ENCODE assay signal across 25 cellular contexts in the genomic region with DNA sequence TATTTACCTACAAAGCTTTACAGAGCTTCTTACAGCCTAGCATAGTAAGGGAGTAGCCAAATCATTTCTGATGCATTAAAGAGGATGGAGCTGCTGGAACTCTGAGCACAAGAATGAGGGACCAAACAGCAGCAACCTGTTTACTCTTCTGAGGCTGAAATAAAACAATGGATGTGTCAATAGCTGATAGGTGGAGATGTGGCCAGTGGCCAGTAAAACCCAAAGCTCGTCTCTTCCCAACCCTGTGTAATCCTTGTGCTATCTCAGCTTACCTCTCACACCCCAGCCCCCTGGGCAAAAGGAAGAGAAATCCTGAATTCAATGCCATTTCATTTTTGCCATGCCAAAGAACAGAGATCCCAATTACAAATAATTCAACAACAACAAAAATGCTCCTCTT.
DNase-seq lines count a peak whose midpoint lies in the region; ATAC-seq and TF ChIP-seq lines count a peak whose summit lies in the region.
"Had no signal": no experiment of that assay in that cellular context is flagged by ENCODE, and none has a peak within 500 bp of the region (broad histone marks: within the 10 kb centered on the region; RNA-seq: fewer than 3 reads in every experiment).

No MANE protein-coding gene starts in this region.

- H3K27ac ChIP-seq in endodermal cell (ENCODE audit: low read depth, low read length): no peak overlapping the region
- no peak overlapping the region for H3K27ac ChIP-seq in mesendoderm (ENCODE audit: low read depth, low read length)
- H3K27ac ChIP-seq: BLaER1 had no signal

- DNase-seq in WTC11 (ENCODE audit: low spot score) (no peak), endodermal cell (peak; percentile 54), mesendoderm (peak; percentile 53), GM13976 (ENCODE audit: low spot score) (no peak), NCI-H69 (lab: John Stamatoyannopoulos, UW) (no peak), mucosa of gallbladder (ENCODE audit: low spot score) (no peak)
- DNase-seq: 8988T; ACHN; BE2C; C1 segment of cervical spinal cord; CD4-positive, alpha-beta memory T cell; CD4-positive, CD25-positive, alpha-beta regulatory T cell; CD8-positive, alpha-beta memory T cell; COR-L47; DMS 273 treated with DMSO at 0.1 percent for 48 hours; DMS153; DMS53; DMS79; DND-41; EL; GDM1 had no signal

- no peak overlapping the region for H3K4ac ChIP-seq in mesendoderm (ENCODE audit: low read depth, low read length)

- ATAC-seq in WTC11: peak; percentile 26; the same call in 1 of the 2 replicates
- no peak for ATAC-seq in HG03039 (IDR thresholded peaks at IDR 0.05; ENCODE audit: unreplicated experiment)
- ATAC-seq: GM12878 had no signal

- no peaks in the 10 kb centered on the region for H3K79me2 ChIP-seq in mesendoderm (ENCODE audit: control insufficient read depth, insufficient read depth, low read length)

- H3K36me3 ChIP-seq in endodermal cell (ENCODE audit: control insufficient read depth, insufficient read depth, low read length) (no peaks in the 10 kb centered on the region), mesendoderm (ENCODE audit: control insufficient read depth, insufficient read depth, low read length) (no peaks in the 10 kb centered on the region)
- H3K36me3 ChIP-seq: BE2C, BLaER1 had no signal

- TF ChIP-seq CTCF in WTC11 (IDR thresholded peaks at IDR 0.05) (no peak), endodermal cell (conservative IDR thresholded peaks at IDR 0.05) (no peak), GM13976 (IDR thresholded peaks at IDR 0.05; ENCODE audit: borderline replicate concordance, control extremely low read depth, extremely low read depth, insufficient read depth, missing control alignments) (no peak)

- in situ Hi-C loops in GM13976 (cut with MboI; ENCODE audit: low sequenced_read_pairs, unreplicated experiment): no loop called here

- H2BK15ac ChIP-seq in mesendoderm (replicated peaks; ENCODE audit: low read depth): no peak overlapping the region

- H3K56ac ChIP-seq in mesendoderm (ENCODE audit: low read length): no peak overlapping the region

- H4K8ac ChIP-seq in mesendoderm (ENCODE audit: low read depth, low read length): no peak overlapping the region

- H3K27me3 ChIP-seq in endodermal cell (ENCODE audit: control insufficient read depth, insufficient read depth, low read length, poor library complexity, severe bottlenecking) (no peaks in the 10 kb centered on the region), mesendoderm (ENCODE audit: insufficient read depth, low read length, poor library complexity) (no peaks in the 10 kb centered on the region)
- H3K27me3 ChIP-seq: BE2C, BLaER1 had no signal

- H3K4me1 Mint-ChIP-seq in WTC11 (peaks cover 15% of the 10 kb centered on the region), endodermal cell (peaks cover 32% of the 10 kb centered on the region)
- H3K4me1 Mint-ChIP-seq: CD14-positive monocyte; CD4-positive, alpha-beta memory T cell; CD4-positive, CD25-positive, alpha-beta regulatory T cell; CD8-positive, alpha-beta memory T cell had no signal

- H3K18ac ChIP-seq in mesendoderm (ENCODE audit: low read length): no peak overlapping the region

- H3K27me3 Mint-ChIP-seq in WTC11 (ENCODE audit: low read depth): no peaks in the 10 kb centered on the region
- H3K27me3 Mint-ChIP-seq in endodermal cell (ENCODE audit: insufficient read depth): no peaks in the 10 kb centered on the region
- H3K27me3 Mint-ChIP-seq: CD4-positive, alpha-beta memory T cell; CD4-positive, CD25-positive, alpha-beta regulatory T cell; CD8-positive, alpha-beta memory T cell had no signal

- CTCF ChIA-PET in WTC11 (lab: Charles Lee): no interaction called here

- POLR2A ChIA-PET in WTC11 (lab: Charles Lee): no interaction called here

- H4K5ac ChIP-seq in mesendoderm (ENCODE audit: low read length): no peak overlapping the region

- no peak overlapping the region for H2BK5ac ChIP-seq in mesendoderm (ENCODE audit: low read length)

- 13% methylated on average over 1 of the region's 1 CpG; no CpG with 5 or more reads in 1 of the 2 experiments for WGBS in endodermal cell (ENCODE audit: insufficient coverage in 1 of 2, insufficient read length in 1 of 2), 2 experiments
- no CpG with 5 or more reads among the region's 1 CpG for WGBS in mesendoderm (ENCODE audit: extremely low coverage, insufficient coverage, low lambda C conversion rate)

- H3K27ac Mint-ChIP-seq in WTC11 (0 out of 2 replicates have a peak overlapping the region, but pooled peaks have one; percentile 9), endodermal cell (peak overlapping the region; percentile 19)
- H3K27ac Mint-ChIP-seq: CD14-positive monocyte; CD4-positive, alpha-beta memory T cell; CD4-positive, CD25-positive, alpha-beta regulatory T cell; CD8-positive, alpha-beta memory T cell had no signal

- no peak overlapping the region for H2AK5ac ChIP-seq in mesendoderm (ENCODE audit: low read length)

- H3K23ac ChIP-seq in mesendoderm (ENCODE audit: low read length): no peak overlapping the region

- H2BK120ac ChIP-seq in mesendoderm (ENCODE audit: low read depth, low read length): no peak overlapping the region

- H3K4me1 ChIP-seq in endodermal cell (ENCODE audit: control insufficient read depth, insufficient read depth, low read length): peaks cover 7% of the 10 kb centered on the region
- no peaks in the 10 kb centered on the region for H3K4me1 ChIP-seq in mesendoderm (ENCODE audit: control insufficient read depth, low read depth, low read length)
- H3K4me1 ChIP-seq: BE2C, BLaER1 had no signal

- H3K9me3 ChIP-seq in endodermal cell (ENCODE audit: control insufficient read depth, low read length): no peaks in the 10 kb centered on the region
- H3K9me3 ChIP-seq: BE2C, BLaER1 had no signal

- no peaks in the 10 kb centered on the region for H3K36me3 Mint-ChIP-seq in WTC11
- no peaks in the 10 kb centered on the region for H3K36me3 Mint-ChIP-seq in endodermal cell (ENCODE audit: low read depth)
- H3K36me3 Mint-ChIP-seq: CD14-positive monocyte; CD4-positive, alpha-beta memory T cell; CD4-positive, CD25-positive, alpha-beta regulatory T cell; CD8-positive, alpha-beta memory T cell had no signal

- H3K9ac ChIP-seq in endodermal cell (ENCODE audit: extremely low read depth, low read length, poor library complexity, severe bottlenecking): no peak overlapping the region
- H3K9ac ChIP-seq in mesendoderm (ENCODE audit: low read length): no peak overlapping the region
- H3K9ac ChIP-seq: BLaER1 had no signal

- no peak overlapping the region for H3K4me3 Mint-ChIP-seq in WTC11
- H3K4me3 Mint-ChIP-seq in endodermal cell: peak overlapping the region; percentile 2
- H3K4me3 Mint-ChIP-seq: CD14-positive monocyte; CD4-positive, alpha-beta memory T cell; CD4-positive, CD25-positive, alpha-beta regulatory T cell; CD8-positive, alpha-beta memory T cell had no signal

- H3K4me2 ChIP-seq in mesendoderm (ENCODE audit: low read length): no peak overlapping the region
- H3K4me2 ChIP-seq: BLaER1 had no signal

- H3K4me3 ChIP-seq in endodermal cell (ENCODE audit: low read length): no peak overlapping the region
- no peak overlapping the region for H3K4me3 ChIP-seq in mesendoderm (ENCODE audit: low read length)
- H3K4me3 ChIP-seq: BLaER1, GM12878 had no signal

- H3K9me3 Mint-ChIP-seq in WTC11 (no peaks in the 10 kb centered on the region), endodermal cell (no peaks in the 10 kb centered on the region)

- H3K79me1 ChIP-seq in mesendoderm (ENCODE audit: low read length): no peaks in the 10 kb centered on the region

TF ChIP-seq in WTC11, 78 proteins besides CTCF, POLR2A, EP300 and RAD21 (continues in another document):
- TF ChIP-seq, protein P1, sequence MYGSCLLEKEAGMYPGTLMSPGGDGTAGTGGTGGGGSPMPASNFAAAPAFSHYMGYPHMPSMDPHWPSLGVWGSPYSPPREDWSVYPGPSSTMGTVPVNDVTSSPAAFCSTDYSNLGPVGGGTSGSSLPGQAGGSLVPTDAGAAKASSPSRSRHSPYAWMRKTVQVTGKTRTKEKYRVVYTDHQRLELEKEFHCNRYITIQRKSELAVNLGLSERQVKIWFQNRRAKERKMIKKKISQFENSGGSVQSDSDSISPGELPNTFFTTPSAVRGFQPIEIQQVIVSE (CRISPR knock-in tag; IDR thresholded peaks at IDR 0.05; ENCODE audit: borderline replicate concordance): no peak
- no peak for TF ChIP-seq NR2C2 (CRISPR knock-in tag; IDR thresholded peaks at IDR 0.05)
- TF ChIP-seq OVOL2 (CRISPR knock-in tag; IDR thresholded peaks at IDR 0.05; ENCODE audit: borderline replicate concordance): no peak
- no peak for TF ChIP-seq ZNF121 (CRISPR knock-in tag; IDR thresholded peaks at IDR 0.05)
- TF ChIP-seq TP53 (CRISPR knock-in tag; IDR thresholded peaks at IDR 0.05): no peak
- TF ChIP-seq, protein P2, sequence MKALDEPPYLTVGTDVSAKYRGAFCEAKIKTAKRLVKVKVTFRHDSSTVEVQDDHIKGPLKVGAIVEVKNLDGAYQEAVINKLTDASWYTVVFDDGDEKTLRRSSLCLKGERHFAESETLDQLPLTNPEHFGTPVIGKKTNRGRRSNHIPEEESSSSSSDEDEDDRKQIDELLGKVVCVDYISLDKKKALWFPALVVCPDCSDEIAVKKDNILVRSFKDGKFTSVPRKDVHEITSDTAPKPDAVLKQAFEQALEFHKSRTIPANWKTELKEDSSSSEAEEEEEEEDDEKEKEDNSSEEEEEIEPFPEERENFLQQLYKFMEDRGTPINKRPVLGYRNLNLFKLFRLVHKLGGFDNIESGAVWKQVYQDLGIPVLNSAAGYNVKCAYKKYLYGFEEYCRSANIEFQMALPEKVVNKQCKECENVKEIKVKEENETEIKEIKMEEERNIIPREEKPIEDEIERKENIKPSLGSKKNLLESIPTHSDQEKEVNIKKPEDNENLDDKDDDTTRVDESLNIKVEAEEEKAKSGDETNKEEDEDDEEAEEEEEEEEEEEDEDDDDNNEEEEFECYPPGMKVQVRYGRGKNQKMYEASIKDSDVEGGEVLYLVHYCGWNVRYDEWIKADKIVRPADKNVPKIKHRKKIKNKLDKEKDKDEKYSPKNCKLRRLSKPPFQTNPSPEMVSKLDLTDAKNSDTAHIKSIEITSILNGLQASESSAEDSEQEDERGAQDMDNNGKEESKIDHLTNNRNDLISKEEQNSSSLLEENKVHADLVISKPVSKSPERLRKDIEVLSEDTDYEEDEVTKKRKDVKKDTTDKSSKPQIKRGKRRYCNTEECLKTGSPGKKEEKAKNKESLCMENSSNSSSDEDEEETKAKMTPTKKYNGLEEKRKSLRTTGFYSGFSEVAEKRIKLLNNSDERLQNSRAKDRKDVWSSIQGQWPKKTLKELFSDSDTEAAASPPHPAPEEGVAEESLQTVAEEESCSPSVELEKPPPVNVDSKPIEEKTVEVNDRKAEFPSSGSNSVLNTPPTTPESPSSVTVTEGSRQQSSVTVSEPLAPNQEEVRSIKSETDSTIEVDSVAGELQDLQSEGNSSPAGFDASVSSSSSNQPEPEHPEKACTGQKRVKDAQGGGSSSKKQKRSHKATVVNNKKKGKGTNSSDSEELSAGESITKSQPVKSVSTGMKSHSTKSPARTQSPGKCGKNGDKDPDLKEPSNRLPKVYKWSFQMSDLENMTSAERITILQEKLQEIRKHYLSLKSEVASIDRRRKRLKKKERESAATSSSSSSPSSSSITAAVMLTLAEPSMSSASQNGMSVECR (CRISPR knock-in tag; IDR thresholded peaks at IDR 0.05; ENCODE audit: borderline replicate concordance): no peak

Comparison
In these comparisons a context has a peak if more than half of its experiments do, and no peak if none do; other contexts are left out.
1. DNase-seq: peak in endodermal cell (single experiment) and mesendoderm (single experiment); none in WTC11 (single experiment), GM13976 (single experiment), NCI-H69 (single experiment) and mucosa of gallbladder (single experiment).